ENCODE assay signal across 18 cellular contexts in genomic region chr16:1082266-1082951, GRCh38. TPM values are rescaled to one million over a fixed set of nuclear protein-coding genes. Genes with fewer than 3 reads are reported as not detected.
A peak's percentile ranks its signal among the peaks of the same experiment; 100 is the strongest.
DNase-seq lines count a peak whose midpoint lies in the region; ATAC-seq, FAIRE-seq and TF ChIP-seq lines count a peak whose summit lies in the region.
"Had no signal": no experiment of that assay in that cellular context is flagged by ENCODE, and none has a peak within 500 bp of the region (broad histone marks: within the 10 kb centered on the region; RNA-seq: fewer than 3 reads in every experiment).

No MANE protein-coding gene starts in this region.

- H3K4me1 ChIP-seq in osteoblast (ENCODE audit: insufficient read depth, low read length) = peaks cover 4% of the 10 kb centered on the region
- peaks cover 14% of the 10 kb centered on the region for H3K4me1 ChIP-seq in SJCRH30

- H3K36me3 ChIP-seq in osteoblast (ENCODE audit: insufficient read depth, low read length) (no peaks in the 10 kb centered on the region), SJCRH30 (no peaks in the 10 kb centered on the region)
- H3K36me3 ChIP-seq: Peyer's patch, stomach had no signal

- H3K27me3 ChIP-seq in osteoblast (ENCODE audit: insufficient read depth, low read length) (peaks cover 44% of the 10 kb centered on the region), SJCRH30 (no peaks in the 10 kb centered on the region)

- FAIRE-seq in RCC 7860 (lab: Jason Lieb, UNC) = no peak
- FAIRE-seq: G401.6, TTC549 had no signal

- no peaks in the 10 kb centered on the region for H4K20me1 ChIP-seq in osteoblast (ENCODE audit: insufficient read depth, low read length)

- no peak overlapping the region for H3K4me2 ChIP-seq in osteoblast (ENCODE audit: insufficient read depth, low read length)

- H3K27ac ChIP-seq in osteoblast (ENCODE audit: low read depth, low read length) (no peak overlapping the region), SJCRH30 (no peak overlapping the region)
- H3K27ac ChIP-seq: Peyer's patch, stomach had no signal

- H3K9me3 ChIP-seq in osteoblast (ENCODE audit: low read depth, low read length) (peaks cover 9% of the 10 kb centered on the region), SJCRH30 (replicated peaks) (peaks cover 17% of the 10 kb centered on the region)

- TF ChIP-seq CTCF in osteoblast (IDR thresholded peaks at IDR 0.05; ENCODE audit: extremely low read depth, low read depth, low read length) = no peak

- H3K79me2 ChIP-seq in osteoblast (ENCODE audit: insufficient read depth, low read length) = no peaks in the 10 kb centered on the region

- ATAC-seq in GM19397 (IDR thresholded peaks at IDR 0.05; ENCODE audit: unreplicated experiment) = no peak
- ATAC-seq: activated CD8-positive, alpha-beta memory T cell treated with anti-CD3 and anti-CD28 coated beads, Interleukin-2, amount 10 ng/mL, durations not matched to agents 7 days and 5 days; activated naive CD4-positive, alpha-beta T cell treated with anti-CD3 and anti-CD28 coated beads, Interleukin-2, amount 50 U/mL, for 72 hours had no signal

- peak; percentile 28 for DNase-seq in ELR (ENCODE audit: low read depth)
- peak; percentile 11 for DNase-seq in RCC 7860 (ENCODE audit: low spot score)
- DNase-seq in dermis blood vessel endothelial cell = peak; percentile 76
- peak; percentile 97 for DNase-seq in osteoblast (ENCODE audit: insufficient read length, low spot score, missing footprints)
- no peak for DNase-seq in SJCRH30
- no peak for DNase-seq in NCI-H146 treated with DMSO at 0.1 percent for 48 hours (lab: John Stamatoyannopoulos, UW; ENCODE audit: unreplicated experiment)
- DNase-seq in NCI-H510A (lab: John Stamatoyannopoulos, UW) = no peak
- DNase-seq: activated CD8-positive, alpha-beta memory T cell treated with anti-CD3 and anti-CD28 coated beads, Interleukin-2, amount 10 ng/mL, durations not matched to agents 7 days and 5 days; NCI-H1092; NCI-H446; Peyer's patch; stomach had no signal

- no peak overlapping the region for H3K4me3 ChIP-seq in osteoblast (ENCODE audit: insufficient read depth, low read length)
- no peak overlapping the region for H3K4me3 ChIP-seq in SJCRH30
- H3K4me3 ChIP-seq: Peyer's patch, stomach had no signal

- no peak overlapping the region for H2AFZ ChIP-seq in osteoblast (ENCODE audit: low read length)

RNA-seq across cellular contexts. Expression of gene SSTR5, which starts 9.9 kb away (rescaled TPM):
- 0.17 and 1.1 TPM in 2 replicates for total RNA-seq in dermis blood vessel endothelial cell
- total RNA-seq in osteoblast = not detected in 2 replicates
- 3.7 and 4.5 TPM in 2 replicates for total RNA-seq in SJCRH30 (2014; rRNA removed; shearing (Covaris generic))
- total RNA-seq: activated CD8-positive, alpha-beta memory T cell treated with anti-CD3 and anti-CD28 coated beads, Interleukin-2, amount 10 ng/mL, durations not matched to agents 7 days and 5 days; activated naive CD4-positive, alpha-beta T cell treated with anti-CD3 and anti-CD28 coated beads, Interleukin-2, amount 50 U/mL, for 72 hours; fibroblast of lung; stomach had no signal

RNA-seq across cellular contexts. Expression of gene C1QTNF8, which starts 13.6 kb away (rescaled TPM):
- total RNA-seq in dermis blood vessel endothelial cell (not detected in 2 replicates), osteoblast (not detected in 2 replicates)
- total RNA-seq in SJCRH30 (2014; rRNA removed; shearing (Covaris generic)) = not detected in 2 replicates
- total RNA-seq: activated CD8-positive, alpha-beta memory T cell treated with anti-CD3 and anti-CD28 coated beads, Interleukin-2, amount 10 ng/mL, durations not matched to agents 7 days and 5 days; activated naive CD4-positive, alpha-beta T cell treated with anti-CD3 and anti-CD28 coated beads, Interleukin-2, amount 50 U/mL, for 72 hours; fibroblast of lung; H7; Peyer's patch; stomach had no signal

Comparison
In these comparisons a context has a peak if more than half of its experiments do, and no peak if none do; other contexts are left out.
1. DNase-seq: peak in ELR (single experiment), RCC 7860 (single experiment), dermis blood vessel endothelial cell (single experiment) and osteoblast (single experiment); none in SJCRH30 (0 of 2), NCI-H146 treated with DMSO at 0.1 percent for 48 hours (single experiment) and NCI-H510A (single experiment).